ENCODE assay signal across 9 cellular contexts in the genomic region with DNA sequence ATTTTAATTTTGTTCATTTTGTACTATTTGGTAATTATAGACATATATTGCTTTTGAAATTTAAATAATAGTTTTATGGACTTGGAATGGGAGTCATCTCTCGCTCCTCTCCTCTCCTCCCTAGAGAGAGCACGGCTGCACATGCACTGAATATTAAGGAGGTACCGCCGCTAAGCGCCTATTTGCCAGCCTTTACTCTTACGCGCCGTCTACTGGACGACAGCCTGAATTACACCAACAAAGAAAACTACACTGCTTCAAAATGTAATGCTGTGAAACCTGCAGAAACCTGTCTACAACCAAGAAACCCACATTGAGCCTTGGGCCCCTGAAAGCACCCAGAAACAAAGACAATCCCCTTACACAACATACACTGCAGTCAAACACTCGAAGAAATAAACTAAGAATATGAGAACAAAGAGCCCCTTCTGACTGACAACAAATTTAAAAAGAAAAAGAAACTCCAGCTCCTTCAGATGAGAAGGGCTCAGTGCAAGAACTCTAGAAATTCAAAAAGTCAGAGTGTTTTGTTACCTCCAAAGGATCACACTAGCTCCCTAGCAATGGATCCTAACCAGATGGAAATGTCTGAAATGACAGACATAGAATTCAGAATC.
DNase-seq lines count a peak whose midpoint lies in the region; ATAC-seq and TF ChIP-seq lines count a peak whose summit lies in the region.
"Had no signal": no experiment of that assay in that cellular context is flagged by ENCODE, and none has a peak within 500 bp of the region (broad histone marks: within the 10 kb centered on the region; RNA-seq: fewer than 3 reads in every experiment).

No MANE protein-coding gene starts in this region.

- DNase-seq in BJ (ENCODE audit: low read depth) (no peak), H7 (peak; percentile 50), SHP77 (lab: John Stamatoyannopoulos, UW) (peak; percentile 26 to 58), iPS-NIHi7 (ENCODE audit: extremely low spot score) (peak; percentile 65), CD1c-positive myeloid dendritic cell (ENCODE audit: extremely low spot score) (no peak), NCI-H524 (lab: John Stamatoyannopoulos, UW) (no peak)
- DNase-seq: activated CD4-positive, alpha-beta T cell treated with anti-CD3 and anti-CD28 coated beads, Interleukin-2, amount 50 U/mL, for 1 hour had no signal

- CTCF ChIA-PET in BJ (lab: Yijun Ruan, JAX), result interaction anchor here (3.6 kb wide), 1 partner anchor 416 kb away, joined by 11 read pairs; no protein-coding TSS in a partner anchor

- POLR2A ChIA-PET in BJ (lab: Charles Lee), result no interaction called here

- H3K36me3 ChIP-seq in BJ (ENCODE audit: control insufficient read depth, insufficient read depth, low read length), result no peaks in the 10 kb centered on the region
- no peaks in the 10 kb centered on the region for H3K36me3 ChIP-seq in H7 (replicated peaks; ENCODE audit: control insufficient read depth, insufficient read depth, low read length)

- H3K4me3 ChIP-seq in BJ (ENCODE audit: low read depth, low read length) (no peak overlapping the region), H7 (ENCODE audit: insufficient read depth, low read depth, low read length) (no peak overlapping the region)

- TF ChIP-seq CTCF in BJ (IDR thresholded peaks at IDR 0.05; ENCODE audit: insufficient read depth, low read depth, low read length), result peak; percentile 54

- ATAC-seq in GM18520 (IDR thresholded peaks at IDR 0.05; ENCODE audit: unreplicated experiment) (no peak), GM18873 (IDR thresholded peaks at IDR 0.05; ENCODE audit: low FRiP score, unreplicated experiment) (no peak)

- H3K27me3 ChIP-seq in BJ (ENCODE audit: control insufficient read depth, insufficient read depth, low read length), result no peaks in the 10 kb centered on the region
- no peaks in the 10 kb centered on the region for H3K27me3 ChIP-seq in H7 (ENCODE audit: control insufficient read depth, insufficient read depth, low read length)

Comparison
In these comparisons a context has a peak if more than half of its experiments do, and no peak if none do; other contexts are left out.
1. DNase-seq: peak in H7 (single experiment), SHP77 (2 of 2) and iPS-NIHi7 (single experiment); none in BJ (single experiment), CD1c-positive myeloid dendritic cell (single experiment) and NCI-H524 (0 of 2).